Comparison of ENCODE assay signal across 8 cellular contexts in the genomic region with DNA sequence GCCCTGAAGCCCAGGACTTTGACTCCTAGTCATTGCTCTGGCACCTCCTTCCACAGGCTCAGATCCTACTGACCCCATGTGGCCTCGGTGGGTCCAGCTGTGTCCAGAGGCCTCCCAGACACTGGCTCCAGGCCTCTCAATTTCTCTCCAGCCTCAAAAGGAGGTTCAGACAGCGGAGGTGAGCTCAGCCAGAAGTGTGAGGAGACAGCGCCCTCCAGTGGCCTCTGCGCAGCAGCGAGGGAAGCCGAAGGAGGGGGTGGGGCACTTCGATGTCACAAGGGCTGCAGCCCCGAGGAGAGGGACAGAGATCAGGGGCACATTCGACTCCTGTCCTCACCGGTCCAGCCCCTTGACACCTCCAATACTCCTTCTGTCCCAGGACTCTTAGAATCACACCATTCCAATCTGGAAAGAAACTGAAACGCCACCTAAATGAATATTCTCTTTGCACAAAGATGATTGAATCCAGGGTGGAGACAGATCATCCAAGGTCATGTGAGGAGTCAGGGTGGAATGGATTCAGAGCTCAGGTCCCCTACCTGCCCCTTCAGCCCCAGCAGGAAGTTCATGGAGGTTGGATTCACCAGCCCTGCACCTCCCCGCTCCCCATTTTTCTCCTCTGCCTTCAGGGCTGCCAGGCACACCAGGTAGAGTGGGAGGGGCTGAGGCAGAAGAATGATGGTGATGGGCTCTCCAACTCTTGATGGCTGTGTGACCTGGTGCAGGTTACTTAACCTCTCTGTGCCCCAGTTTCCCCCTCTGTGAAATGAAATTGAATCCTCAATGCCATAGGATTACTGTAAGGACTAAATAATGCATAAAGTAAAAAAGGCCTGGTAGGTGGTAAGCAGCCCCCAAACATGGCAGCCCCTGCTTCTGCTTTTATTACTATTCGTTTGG. TPM values are rescaled to one million over a fixed set of nuclear protein-coding genes. Genes with fewer than 3 reads are reported as not detected.
DNase-seq lines count a peak whose midpoint lies in the region; ATAC-seq and TF ChIP-seq lines count a peak whose summit lies in the region.

No MANE protein-coding gene starts in this region.

- H3K9me3 ChIP-seq in Karpas-422 (ENCODE audit: low read length) (no peaks in the 10 kb centered on the region), PC-9 (ENCODE audit: insufficient read depth, low read depth) (no peaks in the 10 kb centered on the region), fibroblast of lung (ENCODE audit: control insufficient read depth, insufficient read depth, low read depth, low read length) (no peaks in the 10 kb centered on the region), neural cell (ENCODE audit: low read length) (no peaks in the 10 kb centered on the region)

- H4K20me1 ChIP-seq in Karpas-422 (ENCODE audit: insufficient read depth, low read depth, low read length) (no peaks in the 10 kb centered on the region), PC-9 (ENCODE audit: insufficient read depth) (no peaks in the 10 kb centered on the region), fibroblast of lung (ENCODE audit: control insufficient read depth, extremely low read depth, insufficient read depth, low read length) (no peaks in the 10 kb centered on the region), neural cell (ENCODE audit: insufficient read depth) (no peaks in the 10 kb centered on the region)

- no peak overlapping the region for H3K4me2 ChIP-seq in Karpas-422 (ENCODE audit: low read depth, low read length, poor library complexity, severe bottlenecking)
- peak overlapping the region; percentile 55; the same call in 1 of the 2 replicates for H3K4me2 ChIP-seq in PC-9
- H3K4me2 ChIP-seq in fibroblast of lung (ENCODE audit: extremely low read depth, insufficient read depth, low read length), result peak overlapping the region; percentile 66
- no peak overlapping the region for H3K4me2 ChIP-seq in neural cell (ENCODE audit: low read length)

- H3K27me3 ChIP-seq in Karpas-422 (ENCODE audit: low read length) (no peaks in the 10 kb centered on the region), PC-9 (ENCODE audit: insufficient read depth, low read depth) (no peaks in the 10 kb centered on the region), fibroblast of lung (ENCODE audit: control insufficient read depth, insufficient read depth, low read length) (peaks cover 2% of the 10 kb centered on the region), neural cell (ENCODE audit: insufficient read depth, low read depth, low read length) (no peaks in the 10 kb centered on the region)

- peak; percentile 100 for TF ChIP-seq RAD21 in neural cell (conservative IDR thresholded peaks at IDR 0.05)

- H3F3A ChIP-seq in PC-9 (ENCODE audit: insufficient read depth, low read depth) (peaks cover 25% of the 10 kb centered on the region; the same call in 1 of the 2 replicates), neural cell (ENCODE audit: insufficient read depth, low read length, poor library complexity, severe bottlenecking) (no peaks in the 10 kb centered on the region)

- peak; percentile 92 for TF ChIP-seq CTCF in PC-9 (conservative IDR thresholded peaks at IDR 0.05)
- peak; percentile 93 to 95 for TF ChIP-seq CTCF in fibroblast of lung (conservative IDR thresholded peaks at IDR 0.05 in 1 of 2, IDR thresholded peaks at IDR 0.05 in 1 of 2; ENCODE audit: low read depth in 1 of 2, low read length in 2 of 2)
- TF ChIP-seq CTCF in neural cell (IDR thresholded peaks at IDR 0.05; ENCODE audit: poor library complexity, severe bottlenecking), result peak; percentile 99

- peak; percentile 33 for TF ChIP-seq EP300 in neural cell (conservative IDR thresholded peaks at IDR 0.05; ENCODE audit: poor library complexity, severe bottlenecking)

- ATAC-seq in HG03025 (IDR thresholded peaks at IDR 0.05; ENCODE audit: low FRiP score, unreplicated experiment), result no peak

- POLR2A ChIA-PET in PC-9 (lab: Charles Lee; ENCODE audit: unreplicated experiment), result interaction anchor here (0.5 to 0.7 kb wide), 3 partner anchors 191 to 1037 kb away, joined by 4 to 7 read pairs (median 5); no protein-coding TSS in a partner anchor

- H3K4me3 ChIP-seq in Karpas-422 (ENCODE audit: low read length) (no peak overlapping the region), PC-9 (no peak overlapping the region), fibroblast of lung (replicated peaks in 1 of 4; ENCODE audit: control extremely low read depth in 1 of 4, insufficient read depth in 1 of 4, low read depth in 3 of 4, low read length in 4 of 4) (no peak overlapping the region), neural cell (ENCODE audit: low read length) (no peak overlapping the region)

- H3K79me2 ChIP-seq in Karpas-422 (ENCODE audit: low read length) (no peaks in the 10 kb centered on the region), PC-9 (ENCODE audit: low read depth) (no peaks in the 10 kb centered on the region), fibroblast of lung (ENCODE audit: control insufficient read depth, insufficient read depth, low read length) (no peaks in the 10 kb centered on the region), neural cell (replicated peaks; ENCODE audit: insufficient read depth, low read length) (no peaks in the 10 kb centered on the region)

- DNase-seq in DMS 273 treated with DMSO at 0.1 percent for 48 hours (lab: John Stamatoyannopoulos, UW) (peak; percentile 43), Karpas-422 (peak; percentile 92), PC-9 (peak; percentile 51 to 80), activated T-cell treated with anti-CD3 and anti-CD28 coated beads for 48 hours (ENCODE audit: low read depth) (peak; percentile 69), fibroblast of lung (ENCODE audit: low read depth in 2 of 2) (peak; percentile 53 to 70)
- DNase-seq in stimulated activated naive CD4-positive, alpha-beta T cell treated with Interleukin-2 at 50 U/mL for 16 hours (lab: John Stamatoyannopoulos, UW), result peak; percentile 60

- CTCF ChIA-PET in PC-9 (lab: Charles Lee), result interaction anchor here (0.6 to 1.8 kb wide), 6 partner anchors 29 to 1047 kb away, joined by 3 to 13 read pairs (median 5); no protein-coding TSS in a partner anchor

- no peaks in the 10 kb centered on the region for H3K36me3 ChIP-seq in Karpas-422 (ENCODE audit: insufficient read depth, low read length)
- no peaks in the 10 kb centered on the region for H3K36me3 ChIP-seq in PC-9 (ENCODE audit: low read depth)
- no peaks in the 10 kb centered on the region for H3K36me3 ChIP-seq in fibroblast of lung (ENCODE audit: control insufficient read depth, insufficient read depth, low read length)
- no peaks in the 10 kb centered on the region for H3K36me3 ChIP-seq in neural cell (ENCODE audit: insufficient read depth, low read length)

- BruUV-seq in PC-9 (replicated peaks; lab: Mats Ljungman, UMichigan), result no TSS peak

- intact Hi-C loops in PC-9 (cut with micrococcal nuclease; ENCODE audit: unreplicated experiment), result loop anchor here (1.0 to 10.0 kb wide), 6 partner anchors 142 to 1152 kb away; a partner anchor contains a TSS

- H3K27ac ChIP-seq in Karpas-422 (ENCODE audit: low read length) (no peak overlapping the region), PC-9 (no peak overlapping the region), fibroblast of lung (ENCODE audit: insufficient read depth, low read length) (no peak overlapping the region), neural cell (ENCODE audit: low read length) (peak overlapping the region; percentile 25)

- no peak overlapping the region for H3K9ac ChIP-seq in Karpas-422 (ENCODE audit: low read length)
- no peak overlapping the region for H3K9ac ChIP-seq in fibroblast of lung (ENCODE audit: insufficient read depth, low read length)
- H3K9ac ChIP-seq in neural cell (ENCODE audit: low read length), result peak overlapping the region; percentile 37

- H2AFZ ChIP-seq in Karpas-422 (ENCODE audit: low read length), result no peak overlapping the region
- no peak overlapping the region for H2AFZ ChIP-seq in PC-9
- H2AFZ ChIP-seq in fibroblast of lung (ENCODE audit: low read length), result no peak overlapping the region
- peak overlapping the region; percentile 17 for H2AFZ ChIP-seq in neural cell (ENCODE audit: low read depth, low read length)

- H3K9me2 ChIP-seq in Karpas-422 (replicated peaks; ENCODE audit: insufficient read depth, low read length), result no peaks in the 10 kb centered on the region
- no peaks in the 10 kb centered on the region for H3K9me2 ChIP-seq in PC-9 (ENCODE audit: insufficient read depth)
- H3K9me2 ChIP-seq in neural cell (ENCODE audit: insufficient read depth, low read length), result no peaks in the 10 kb centered on the region

- H3K4me1 ChIP-seq in Karpas-422 (ENCODE audit: low read length) (no peaks in the 10 kb centered on the region), PC-9 (replicated peaks; ENCODE audit: insufficient read depth) (peaks cover 29% of the 10 kb centered on the region), fibroblast of lung (ENCODE audit: control insufficient read depth, extremely low read depth, insufficient read depth, low read length) (peaks cover 6% of the 10 kb centered on the region)

TF ChIP-seq in neural cell, 6 proteins besides CTCF, POLR2A, EP300 and RAD21 (continues in another document):
- TF ChIP-seq EZH2 (IDR thresholded peaks at IDR 0.05; ENCODE audit: borderline replicate concordance, insufficient read depth, low read length, poor library complexity, severe bottlenecking) (no peak), SMC3 (conservative IDR thresholded peaks at IDR 0.05; ENCODE audit: poor library complexity) (peak; percentile 99), TAF1 (IDR thresholded peaks at IDR 0.05; ENCODE audit: low read depth) (no peak)

RNA-seq across cellular contexts. Expression of a gene that starts 34.8 kb away (rescaled TPM):
- 11.1 and 15.3 TPM in 2 replicates for total RNA-seq in Karpas-422 (2014; rRNA removed; shearing (Covaris generic); ENCODE audit: low replicate concordance)
- total RNA-seq in PC-9 (2021) (13.7 and 21.4 TPM in 2 replicates), fibroblast of lung (9.5 and 12.4 TPM in 2 replicates)
- polyA plus RNA-seq in fibroblast of lung (3.4 and 3.5 TPM in 2 replicates), neural cell (12.2 and 12.7 TPM in 2 replicates)
- 4.3 and 4.6 TPM in 2 replicates for polyA plus RNA-seq in fibroblast of lung (2012)
- polyA minus RNA-seq in fibroblast of lung (ENCODE audit: low replicate concordance) (12.4 and 21.2 TPM in 2 replicates), neural cell (14.4 and 15.6 TPM in 2 replicates)

Comparison
In these comparisons a context has a peak if more than half of its experiments do, and no peak if none do; other contexts are left out.
1. H3K4me2 ChIP-seq: peak in PC-9 (single experiment) and fibroblast of lung (single experiment); none in Karpas-422 (single experiment) and neural cell (single experiment).
2. Peak in every context shown above with its lines, with median percentiles within 50 percentile points of each other: DNase-seq and CTCF ChIP-seq.